1 cellular context compared by ENCODE assay signal in the genomic region with DNA sequence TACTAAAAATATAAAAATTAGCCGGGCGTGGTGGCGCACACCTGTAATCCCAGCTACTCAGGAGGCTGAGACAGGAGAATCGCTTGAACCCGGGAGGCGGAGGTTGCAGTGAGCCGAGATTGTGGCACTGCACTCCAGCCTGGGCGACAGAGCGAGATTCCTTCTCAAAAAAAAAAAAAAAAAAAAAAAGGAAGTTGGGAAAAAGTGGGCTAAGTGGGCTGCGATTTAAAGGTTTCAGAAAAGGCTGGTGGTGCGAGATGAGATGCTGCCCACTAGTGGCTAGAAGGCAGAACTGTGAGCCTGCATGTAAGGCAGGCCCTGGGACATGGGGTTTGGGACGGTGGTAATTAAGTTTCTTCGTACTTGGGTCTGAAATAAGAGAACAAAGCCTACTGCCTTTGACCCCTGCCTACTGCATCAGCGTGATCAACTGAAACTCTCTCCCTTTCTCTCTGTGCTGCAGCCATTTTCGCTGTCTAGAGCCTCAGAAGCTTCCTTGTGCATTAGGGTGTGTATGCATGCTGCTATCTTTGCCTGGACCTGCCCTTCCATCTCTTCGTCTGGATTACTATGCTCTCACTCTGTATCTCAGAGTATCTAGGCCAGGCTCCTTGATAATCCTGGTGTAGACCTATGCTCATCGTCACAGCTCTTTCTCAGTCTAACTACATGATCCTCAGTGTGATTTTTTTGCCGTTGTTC.
TF ChIP-seq lines count a peak whose summit lies in the region.

No MANE protein-coding gene starts in this region.

TF ChIP-seq in GM12878, 131 proteins besides CTCF, POLR2A, EP300 and RAD21 (continued from another document and continues in another):
- TF ChIP-seq NR2C2 (IDR thresholded peaks at IDR 0.05; ENCODE audit: borderline replicate concordance, control insufficient read depth, insufficient read length, low read depth) (no peak), CHD1 (IDR thresholded peaks at IDR 0.05; ENCODE audit: low read depth, low read length) (no peak), EGR1 (IDR thresholded peaks at IDR 0.05; ENCODE audit: borderline replicate concordance in 1 of 2, low read depth in 2 of 2, low read length in 2 of 2) (no peak), E2F8 (IDR thresholded peaks at IDR 0.05; ENCODE audit: low read depth, partially characterized antibody) (no peak), MTA3 (IDR thresholded peaks at IDR 0.05; ENCODE audit: borderline replicate concordance, low read length) (no peak), IKZF2 (IDR thresholded peaks at IDR 0.05) (peak; percentile 62 to 67), CREB1 (IDR thresholded peaks at IDR 0.05; ENCODE audit: low read depth) (no peak), ASH2L (IDR thresholded peaks at IDR 0.05; ENCODE audit: borderline replicate concordance, low read depth) (no peak), SUPT20H (IDR thresholded peaks at IDR 0.05; ENCODE audit: borderline replicate concordance, control insufficient read depth, low read depth, low read length) (no peak), RUNX3 (IDR thresholded peaks at IDR 0.05; ENCODE audit: low read length) (peak; percentile 52), RAD51 (IDR thresholded peaks at IDR 0.05) (no peak), IRF5 (IDR thresholded peaks at IDR 0.05; ENCODE audit: borderline replicate concordance) (no peak), CBFB (IDR thresholded peaks at IDR 0.05; ENCODE audit: low read depth) (no peak), SMAD5 (IDR thresholded peaks at IDR 0.05; ENCODE audit: low read depth) (no peak), ATF7 (IDR thresholded peaks at IDR 0.05; ENCODE audit: low read depth) (no peak), POLR2AphosphoS5 (IDR thresholded peaks at IDR 0.05; ENCODE audit: low read length) (no peak), ZNF274 (IDR thresholded peaks at IDR 0.05; ENCODE audit: insufficient read depth, insufficient read length) (no peak), ZNF592 (IDR thresholded peaks at IDR 0.05) (no peak), KDM1A (IDR thresholded peaks at IDR 0.05; ENCODE audit: borderline replicate concordance) (no peak), MEF2B (IDR thresholded peaks at IDR 0.05; ENCODE audit: partially characterized antibody, poor library complexity, severe bottlenecking) (no peak), SMC3 (IDR thresholded peaks at IDR 0.05; ENCODE audit: borderline replicate concordance, low read length) (peak; percentile 94), PRDM15 (CRISPR knock-in tag; IDR thresholded peaks at IDR 0.05) (no peak), CBX5 (IDR thresholded peaks at IDR 0.05; ENCODE audit: low read depth) (no peak), WRNIP1 (IDR thresholded peaks at IDR 0.05; ENCODE audit: borderline replicate concordance, low read depth, low read length) (no peak), RBBP5 (conservative IDR thresholded peaks at IDR 0.05) (no peak), SUZ12 (IDR thresholded peaks at IDR 0.05; ENCODE audit: unreplicated experiment) (no peak), HSF1 (IDR thresholded peaks at IDR 0.05; ENCODE audit: low read depth, low read length) (no peak), E4F1 (IDR thresholded peaks at IDR 0.05; ENCODE audit: borderline replicate concordance, partially characterized antibody) (no peak), YBX1 (IDR thresholded peaks at IDR 0.05) (no peak), ETV6 (conservative IDR thresholded peaks at IDR 0.05 in 1 of 2, IDR thresholded peaks at IDR 0.05 in 1 of 2; ENCODE audit: borderline replicate concordance in 1 of 2, low read depth in 1 of 2) (no peak), NBN (IDR thresholded peaks at IDR 0.05) (peak; percentile 88), POU2F2 (IDR thresholded peaks at IDR 0.05; ENCODE audit: borderline replicate concordance, low read depth, low read length) (0 out of 3 replicates have a peak, but pooled peaks have one; percentile 48), NFYA (IDR thresholded peaks at IDR 0.05; ENCODE audit: borderline replicate concordance, low read depth, low read length) (no peak), CREM (IDR thresholded peaks at IDR 0.05; ENCODE audit: low read depth) (no peak), ATF3 (IDR thresholded peaks at IDR 0.05; ENCODE audit: borderline replicate concordance, extremely low read depth, low read depth, low read length) (peak; percentile 42; the same call in 1 of the 2 replicates), MXI1 (IDR thresholded peaks at IDR 0.05; ENCODE audit: low read depth, low read length) (no peak)
- TF ChIP-seq, protein P1, sequence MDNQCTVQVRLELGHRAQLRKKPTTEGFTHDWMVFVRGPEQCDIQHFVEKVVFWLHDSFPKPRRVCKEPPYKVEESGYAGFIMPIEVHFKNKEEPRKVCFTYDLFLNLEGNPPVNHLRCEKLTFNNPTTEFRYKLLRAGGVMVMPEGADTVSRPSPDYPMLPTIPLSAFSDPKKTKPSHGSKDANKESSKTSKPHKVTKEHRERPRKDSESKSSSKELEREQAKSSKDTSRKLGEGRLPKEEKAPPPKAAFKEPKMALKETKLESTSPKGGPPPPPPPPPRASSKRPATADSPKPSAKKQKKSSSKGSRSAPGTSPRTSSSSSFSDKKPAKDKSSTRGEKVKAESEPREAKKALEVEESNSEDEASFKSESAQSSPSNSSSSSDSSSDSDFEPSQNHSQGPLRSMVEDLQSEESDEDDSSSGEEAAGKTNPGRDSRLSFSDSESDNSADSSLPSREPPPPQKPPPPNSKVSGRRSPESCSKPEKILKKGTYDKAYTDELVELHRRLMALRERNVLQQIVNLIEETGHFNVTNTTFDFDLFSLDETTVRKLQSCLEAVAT (IDR thresholded peaks at IDR 0.05), result peak; percentile 78
- TF ChIP-seq, protein P2, sequence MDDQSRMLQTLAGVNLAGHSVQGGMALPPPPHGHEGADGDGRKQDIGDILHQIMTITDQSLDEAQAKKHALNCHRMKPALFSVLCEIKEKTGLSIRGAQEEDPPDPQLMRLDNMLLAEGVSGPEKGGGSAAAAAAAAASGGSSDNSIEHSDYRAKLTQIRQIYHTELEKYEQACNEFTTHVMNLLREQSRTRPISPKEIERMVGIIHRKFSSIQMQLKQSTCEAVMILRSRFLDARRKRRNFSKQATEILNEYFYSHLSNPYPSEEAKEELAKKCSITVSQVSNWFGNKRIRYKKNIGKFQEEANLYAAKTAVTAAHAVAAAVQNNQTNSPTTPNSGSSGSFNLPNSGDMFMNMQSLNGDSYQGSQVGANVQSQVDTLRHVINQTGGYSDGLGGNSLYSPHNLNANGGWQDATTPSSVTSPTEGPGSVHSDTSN (IDR thresholded peaks at IDR 0.05; ENCODE audit: insufficient replicate concordance, low read depth, low read length), result no peak
